ENCODE assay signal across 12 cellular contexts in the genomic region with DNA sequence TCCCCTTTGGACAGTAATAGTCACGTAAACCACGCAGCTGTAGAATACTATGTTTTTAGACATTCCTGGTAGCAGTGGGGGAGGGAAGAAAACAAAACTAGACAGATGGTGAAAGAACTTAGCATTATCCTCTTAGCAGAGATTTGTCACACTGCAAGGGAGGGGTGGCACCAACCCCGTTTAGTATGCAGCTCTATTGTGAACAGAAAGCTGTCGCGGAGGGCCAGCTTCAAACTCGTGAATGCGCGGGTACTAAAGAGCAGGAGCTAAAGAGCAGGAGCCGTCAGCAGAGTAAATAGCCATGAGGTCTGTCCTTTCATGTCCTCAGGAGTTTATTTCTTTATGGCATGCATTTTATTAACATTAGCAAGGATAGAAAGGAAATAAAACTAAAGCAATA.
A peak's percentile ranks its signal among the peaks of the same experiment; 100 is the strongest.
DNase-seq lines count a peak whose midpoint lies in the region; ATAC-seq, FAIRE-seq and TF ChIP-seq lines count a peak whose summit lies in the region.
"Had no signal": no experiment of that assay in that cellular context is flagged by ENCODE, and none has a peak within 500 bp of the region (broad histone marks: within the 10 kb centered on the region; RNA-seq: fewer than 3 reads in every experiment).

No MANE protein-coding gene starts in this region.

- CTCF ChIA-PET in mammary epithelial cell (lab: Charles Lee; ENCODE audit: low non-redundant PET), result no interaction called here

- no peak overlapping the region for H3K4me2 ChIP-seq in mammary epithelial cell (ENCODE audit: insufficient read depth, low read depth, low read length)

- TF ChIP-seq POLR2A in heart left ventricle (IDR thresholded peaks at IDR 0.05), result no peak

- FAIRE-seq in urothelium cell line (lab: Jason Lieb, UNC), result peak; percentile 9
- FAIRE-seq: GM18507 had no signal

- TF ChIP-seq CTCF in heart left ventricle (IDR thresholded peaks at IDR 0.05) (no peak), right atrium auricular region (IDR thresholded peaks at IDR 0.05) (no peak), mammary epithelial cell (conservative IDR thresholded peaks at IDR 0.05 in 1 of 2, IDR thresholded peaks at IDR 0.05 in 1 of 2; ENCODE audit: extremely low read depth in 1 of 2, insufficient read depth in 1 of 2, low read depth in 1 of 2, low read length in 2 of 2) (no peak)

- H3K4me1 ChIP-seq in heart left ventricle, result peaks cover 0 to 7% (median 0%) of the 10 kb centered on the region in 12 donors
- H3K4me1 ChIP-seq in right atrium auricular region, result no peaks in the 10 kb centered on the region
- no peaks in the 10 kb centered on the region for H3K4me1 ChIP-seq in mammary epithelial cell (ENCODE audit: insufficient read depth, low read length)

- H3K27ac ChIP-seq in heart left ventricle, result peak overlapping the region in 10 of 12 donors; percentile 30 to 83 (median 58)
- no peak overlapping the region for H3K27ac ChIP-seq in right atrium auricular region
- H3K27ac ChIP-seq in mammary epithelial cell (ENCODE audit: insufficient read depth, low read depth, low read length), result no peak overlapping the region

- H3K27me3 ChIP-seq in heart left ventricle (no peaks in the 10 kb centered on the region), right atrium auricular region (no peaks in the 10 kb centered on the region), mammary epithelial cell (ENCODE audit: insufficient read depth, low read length) (no peaks in the 10 kb centered on the region)

- no peaks in the 10 kb centered on the region for H3K79me2 ChIP-seq in mammary epithelial cell (ENCODE audit: insufficient read depth, low read length)

- dilution Hi-C loops in mammary epithelial cell (cut with HindIII; ENCODE audit: low sequenced_read_pairs), result no loop called here

- H4K20me1 ChIP-seq in mammary epithelial cell (ENCODE audit: insufficient read depth, low read length), result no peaks in the 10 kb centered on the region

- H2AFZ ChIP-seq in mammary epithelial cell (ENCODE audit: low read depth, low read length), result no peak overlapping the region

- H3K36me3 ChIP-seq in heart left ventricle (no peaks in the 10 kb centered on the region), right atrium auricular region (no peaks in the 10 kb centered on the region), mammary epithelial cell (ENCODE audit: insufficient read depth, low read length) (no peaks in the 10 kb centered on the region)

- peak in 2 of 4 donors; percentile 36 to 49 for ATAC-seq in heart left ventricle
- ATAC-seq in GM21619 (IDR thresholded peaks at IDR 0.05; ENCODE audit: unreplicated experiment), result no peak
- ATAC-seq: activated CD4-positive, CD25-positive, alpha-beta regulatory T cell treated with anti-CD3 and anti-CD28 coated beads, Interleukin-2, amount 50 U/mL, for 24 hours had no signal

- WGBS in heart left ventricle, 4 donors, result 40 to 61% (median 57%) methylated on average over 9 of the region's 9 CpGs
- 84% methylated on average over 9 of the region's 9 CpGs for WGBS in mammary epithelial cell (ENCODE audit: low coverage, missing lambda C conversion rate)

- in situ Hi-C loops in mammary epithelial cell (cut with MboI; ENCODE audit: low sequenced_read_pairs in 2 of 2), result no loop called here

- no peak for DNase-seq in heart left ventricle
- no peak for DNase-seq in right atrium auricular region (ENCODE audit: low spot score)
- peak; percentile 52 for DNase-seq in astrocyte of the hippocampus (ENCODE audit: low read depth, low spot score)
- DNase-seq in medulla oblongata (ENCODE audit: extremely low spot score), result peak; percentile 50
- no peak for DNase-seq in urothelium cell line (ENCODE audit: low spot score)
- no peak for DNase-seq in mammary epithelial cell
- DNase-seq in AG08396 (ENCODE audit: low spot score), result no peak
- DNase-seq: CD4-positive, CD25-positive, alpha-beta regulatory T cell; naive B cell had no signal

- no TSS peak for BruUV-seq in mammary epithelial cell (replicated peaks; lab: Mats Ljungman, UMichigan)

- intact Hi-C loops in heart left ventricle (cut with DNase I) (no loop called here), mammary epithelial cell (cut with micrococcal nuclease) (no loop called here)

- H3K9me3 ChIP-seq in heart left ventricle, result no peaks in the 10 kb centered on the region
- H3K9me3 ChIP-seq in right atrium auricular region, result no peaks in the 10 kb centered on the region
- no peaks in the 10 kb centered on the region for H3K9me3 ChIP-seq in mammary epithelial cell (replicated peaks; ENCODE audit: insufficient read depth, low read length)

- H3K4me3 ChIP-seq in heart left ventricle (peak overlapping the region in 5 of 12 donors; percentile 2 to 16 (median 14)), right atrium auricular region (no peak overlapping the region), mammary epithelial cell (replicated peaks in 1 of 3; ENCODE audit: insufficient read depth in 1 of 3, low read depth in 2 of 3, low read length in 3 of 3) (no peak overlapping the region)

- no peak overlapping the region for H3K9ac ChIP-seq in mammary epithelial cell (ENCODE audit: insufficient read depth, low read length)

Comparison
In these comparisons a context has a peak if more than half of its experiments do, and no peak if none do; other contexts are left out.
1. H3K27ac ChIP-seq: peak in heart left ventricle (10 of 12); none in right atrium auricular region (0 of 2) and mammary epithelial cell (single experiment).
2. DNase-seq: peak in astrocyte of the hippocampus (single experiment) and medulla oblongata (single experiment); none in heart left ventricle (0 of 5), right atrium auricular region (single experiment), urothelium cell line (single experiment), mammary epithelial cell (single experiment) and AG08396 (single experiment).